In genomic region chr15:91522609-91523332, GRCh38 we compare ENCODE assay signal across 10 cellular contexts.
DNase-seq lines count a peak whose midpoint lies in the region; ATAC-seq and TF ChIP-seq lines count a peak whose summit lies in the region.
"Had no signal": no experiment of that assay in that cellular context is flagged by ENCODE, and none has a peak within 500 bp of the region (broad histone marks: within the 10 kb centered on the region; RNA-seq: fewer than 3 reads in every experiment).

No MANE protein-coding gene starts in this region.

- H3K9me3 ChIP-seq in CD8-positive, alpha-beta memory T cell (ENCODE audit: low read length) = no peaks in the 10 kb centered on the region
- no peaks in the 10 kb centered on the region for H3K9me3 ChIP-seq in liver (ENCODE audit: control insufficient read depth in 4 of 4, low read length in 3 of 4)

- H3K36me3 ChIP-seq in CD8-positive, alpha-beta memory T cell (ENCODE audit: insufficient read depth, low read length) = no peaks in the 10 kb centered on the region
- no peaks in the 10 kb centered on the region for H3K36me3 ChIP-seq in liver (ENCODE audit: control insufficient read depth in 4 of 4, insufficient read depth in 3 of 4, low read depth in 1 of 4, low read length in 3 of 4)

- no peaks in the 10 kb centered on the region for H3K27me3 ChIP-seq in CD8-positive, alpha-beta memory T cell (ENCODE audit: insufficient read depth, low read length, poor library complexity, severe bottlenecking)
- H3K27me3 ChIP-seq in liver (ENCODE audit: control insufficient read depth in 4 of 4, insufficient read depth in 4 of 4, low read length in 3 of 4) = no peaks in the 10 kb centered on the region

- DNase-seq in CD8-positive, alpha-beta memory T cell = peak in 2 of 5 donors; percentile 24 to 33
- DNase-seq in NCI-H1694 treated with DMSO at 0.1 percent for 48 hours (lab: John Stamatoyannopoulos, UW) = peak; percentile 69
- peak; percentile 9 to 71 for DNase-seq in T47D (ENCODE audit: low read depth in 1 of 2, low spot score in 1 of 2)
- DNase-seq in HEK293T (ENCODE audit: extremely low spot score) = no peak
- no peak for DNase-seq in stimulated activated naive CD8-positive, alpha-beta T cell treated with anti-CD3 and anti-CD28 coated beads, Interleukin-15, amount 100 ng/mL, for 72 hours
- DNase-seq: activated effector memory CD4-positive, alpha-beta T cell treated with anti-CD3 and anti-CD28 coated beads, Interleukin-2, amount 50 U/mL, for 16 hours had no signal

- TF ChIP-seq RAD21 in liver (IDR thresholded peaks at IDR 0.05) = peak; percentile 99 to 100

- peak overlapping the region in 7 of 8 donors; percentile 57 to 83 (median 68) for H3K27ac Mint-ChIP-seq in CD8-positive, alpha-beta memory T cell
- no peak overlapping the region for H3K27ac Mint-ChIP-seq in stimulated activated naive CD8-positive, alpha-beta T cell treated with anti-CD3 and anti-CD28 coated beads, Interleukin-15, amount 100 ng/mL, for 72 hours

- peak; percentile 89 for TF ChIP-seq CTCF in liver (IDR thresholded peaks at IDR 0.05; ENCODE audit: low read depth, low read length, missing input control)

- H3K27ac ChIP-seq in CD8-positive, alpha-beta memory T cell (ENCODE audit: low read depth, low read length) = no peak overlapping the region
- no peak overlapping the region for H3K27ac ChIP-seq in liver (ENCODE audit: low read depth in 1 of 2, low read length in 2 of 2)
- H3K27ac ChIP-seq: KMS-11 had no signal

- H3K27me3 Mint-ChIP-seq in CD8-positive, alpha-beta memory T cell = peaks cover 8 to 11% of the 10 kb centered on the region in 2 donors
- peaks cover 18% of the 10 kb centered on the region for H3K27me3 Mint-ChIP-seq in stimulated activated naive CD8-positive, alpha-beta T cell treated with anti-CD3 and anti-CD28 coated beads, Interleukin-15, amount 100 ng/mL, for 72 hours

- H3K4me3 Mint-ChIP-seq in CD8-positive, alpha-beta memory T cell = peak overlapping the region in 4 of 7 donors; percentile 10 to 58 (median 32)
- H3K4me3 Mint-ChIP-seq in stimulated activated naive CD8-positive, alpha-beta T cell treated with anti-CD3 and anti-CD28 coated beads, Interleukin-15, amount 100 ng/mL, for 72 hours = no peak overlapping the region

- CTCF ChIA-PET in CD8-positive, alpha-beta memory T cell (lab: Charles Lee) = interaction anchor here (1.0 kb wide), 1 partner anchor 220 kb away, joined by 3 read pairs; no protein-coding TSS in a partner anchor
- CTCF ChIA-PET in HEK293T (lab: Yijun Ruan, JAX) = no interaction called here

- H3K36me3 Mint-ChIP-seq in CD8-positive, alpha-beta memory T cell = no peaks in the 10 kb centered on the region

- WGBS in liver = 43% methylated on average over 2 of the region's 2 CpGs

- POLR2A ChIA-PET in CD8-positive, alpha-beta memory T cell (lab: Charles Lee) = no interaction called here
- POLR2A ChIA-PET in HEK293T (lab: Yijun Ruan, JAX) = no interaction called here

- peaks cover 0 to 2% (median 0%) of the 10 kb centered on the region in 5 donors for H3K9me3 Mint-ChIP-seq in CD8-positive, alpha-beta memory T cell
- H3K9me3 Mint-ChIP-seq in stimulated activated naive CD8-positive, alpha-beta T cell treated with anti-CD3 and anti-CD28 coated beads, Interleukin-15, amount 100 ng/mL, for 72 hours = no peaks in the 10 kb centered on the region

- H3K4me1 Mint-ChIP-seq in CD8-positive, alpha-beta memory T cell = peaks cover 19 to 50% (median 35%) of the 10 kb centered on the region in 3 donors
- H3K4me1 Mint-ChIP-seq in stimulated activated naive CD8-positive, alpha-beta T cell treated with anti-CD3 and anti-CD28 coated beads, Interleukin-15, amount 100 ng/mL, for 72 hours = peaks cover 4% of the 10 kb centered on the region

- in situ Hi-C loops in T47D (cut with HindIII; ENCODE audit: low pct_unique_long_range_greater_than_20kb, low sequenced_read_pairs) = no loop called here

- no peak overlapping the region for H3K4me3 ChIP-seq in CD8-positive, alpha-beta memory T cell (ENCODE audit: low read length)
- no peak overlapping the region for H3K4me3 ChIP-seq in liver (ENCODE audit: low read depth in 1 of 3, low read length in 3 of 3)

- ATAC-seq in HG03571 (IDR thresholded peaks at IDR 0.05; ENCODE audit: unreplicated experiment) = no peak
- no peak for ATAC-seq in stimulated activated naive CD8-positive, alpha-beta T cell treated with anti-CD3 and anti-CD28 coated beads, Interleukin-15, amount 100 ng/mL, for 72 hours
- no peak for ATAC-seq in GM21619 (IDR thresholded peaks at IDR 0.05; ENCODE audit: unreplicated experiment)

- peaks cover 20% of the 10 kb centered on the region for H3K4me1 ChIP-seq in CD8-positive, alpha-beta memory T cell (ENCODE audit: insufficient read depth, low read length)
- peaks cover 0 to 2% (median 0%) of the 10 kb centered on the region in 4 donors for H3K4me1 ChIP-seq in liver (ENCODE audit: control insufficient read depth in 4 of 4, insufficient read depth in 4 of 4, low read length in 3 of 4)

- no peak overlapping the region for H3K9ac ChIP-seq in liver (ENCODE audit: low read depth in 1 of 2, low read length in 2 of 2)
- H3K9ac ChIP-seq: KMS-11 had no signal

TF ChIP-seq in liver, 16 proteins besides CTCF, POLR2A, EP300 and RAD21:
- TF ChIP-seq EGR1 (IDR thresholded peaks at IDR 0.05; ENCODE audit: low read depth in 2 of 2) (no peak), HNF4G (IDR thresholded peaks at IDR 0.05) (no peak), JUND (IDR thresholded peaks at IDR 0.05) (no peak), HNF4A (conservative IDR thresholded peaks at IDR 0.05) (peak in 1 of 2 donors; percentile 13), RXRA (IDR thresholded peaks at IDR 0.05) (peak; percentile 13 to 14), YY1 (IDR thresholded peaks at IDR 0.05) (peak; percentile 51), FOXA1 (IDR thresholded peaks at IDR 0.05) (peak; percentile 2)
- TF ChIP-seq, protein P1, sequence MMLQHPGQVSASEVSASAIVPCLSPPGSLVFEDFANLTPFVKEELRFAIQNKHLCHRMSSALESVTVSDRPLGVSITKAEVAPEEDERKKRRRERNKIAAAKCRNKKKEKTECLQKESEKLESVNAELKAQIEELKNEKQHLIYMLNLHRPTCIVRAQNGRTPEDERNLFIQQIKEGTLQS (IDR thresholded peaks at IDR 0.05) = no peak

TF ChIP-seq in HEK293T, 16 proteins besides CTCF, POLR2A, EP300 and RAD21:
- TF ChIP-seq CTBP1 (IDR thresholded peaks at IDR 0.05; ENCODE audit: borderline replicate concordance) (no peak), ZNF384 (IDR thresholded peaks at IDR 0.05) (no peak), BHLHE40 (IDR thresholded peaks at IDR 0.05; ENCODE audit: borderline replicate concordance) (no peak), LEF1 (IDR thresholded peaks at IDR 0.05; ENCODE audit: borderline replicate concordance) (no peak), SP1 (IDR thresholded peaks at IDR 0.05) (no peak), TARDBP (IDR thresholded peaks at IDR 0.05) (no peak), ARNT (IDR thresholded peaks at IDR 0.05) (no peak), PKNOX1 (IDR thresholded peaks at IDR 0.05) (no peak)

Comparison
In these comparisons a context has a peak if more than half of its experiments do, and no peak if none do; other contexts are left out.
1. DNase-seq: peak in NCI-H1694 treated with DMSO at 0.1 percent for 48 hours (single experiment) and T47D (2 of 2); none in HEK293T (single experiment) and stimulated activated naive CD8-positive, alpha-beta T cell treated with anti-CD3 and anti-CD28 coated beads, Interleukin-15, amount 100 ng/mL, for 72 hours (0 of 2).
2. H3K27ac Mint-ChIP-seq: peak in CD8-positive, alpha-beta memory T cell (7 of 8); none in stimulated activated naive CD8-positive, alpha-beta T cell treated with anti-CD3 and anti-CD28 coated beads, Interleukin-15, amount 100 ng/mL, for 72 hours (0 of 2).
3. H3K4me3 Mint-ChIP-seq: peak in CD8-positive, alpha-beta memory T cell (4 of 7); none in stimulated activated naive CD8-positive, alpha-beta T cell treated with anti-CD3 and anti-CD28 coated beads, Interleukin-15, amount 100 ng/mL, for 72 hours (0 of 2).